1 cellular context compared by ENCODE assay signal in the genomic region with DNA sequence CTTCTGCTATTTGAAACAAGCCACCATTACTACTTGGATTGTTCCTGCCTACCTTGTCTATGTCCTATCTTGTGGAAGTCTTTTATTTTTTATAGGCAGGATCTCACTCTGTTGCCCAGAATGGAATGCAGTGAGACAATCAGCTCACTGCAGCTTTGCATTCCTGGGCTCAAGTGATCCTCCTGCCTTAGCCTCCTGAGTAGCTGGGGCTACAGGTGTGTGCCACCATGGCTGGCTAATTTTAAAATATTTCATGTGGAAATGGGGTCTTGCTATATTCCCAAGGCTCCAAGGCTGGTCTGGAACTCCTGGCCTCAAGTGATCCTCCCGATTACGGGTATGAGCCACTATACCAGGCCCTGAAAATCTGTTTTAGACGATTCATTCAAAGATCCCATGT.
A peak's percentile ranks its signal among the peaks of the same experiment; 100 is the strongest.
TF ChIP-seq lines count a peak whose summit lies in the region.

No MANE protein-coding gene starts in this region.

TF ChIP-seq in HepG2, 621 proteins besides CTCF, POLR2A, EP300 and RAD21:
- TF ChIP-seq RBM22 (optimal IDR thresholded peaks at IDR 0.05; ENCODE audit: low read length) (peak; percentile 88), PAF1 (CRISPR knock-in tag; IDR thresholded peaks at IDR 0.05) (peak; percentile 32; the same call in 1 of the 2 replicates), SNAI1 (CRISPR knock-in tag; IDR thresholded peaks at IDR 0.05; ENCODE audit: borderline replicate concordance) (no peak)
